In the genomic region with DNA sequence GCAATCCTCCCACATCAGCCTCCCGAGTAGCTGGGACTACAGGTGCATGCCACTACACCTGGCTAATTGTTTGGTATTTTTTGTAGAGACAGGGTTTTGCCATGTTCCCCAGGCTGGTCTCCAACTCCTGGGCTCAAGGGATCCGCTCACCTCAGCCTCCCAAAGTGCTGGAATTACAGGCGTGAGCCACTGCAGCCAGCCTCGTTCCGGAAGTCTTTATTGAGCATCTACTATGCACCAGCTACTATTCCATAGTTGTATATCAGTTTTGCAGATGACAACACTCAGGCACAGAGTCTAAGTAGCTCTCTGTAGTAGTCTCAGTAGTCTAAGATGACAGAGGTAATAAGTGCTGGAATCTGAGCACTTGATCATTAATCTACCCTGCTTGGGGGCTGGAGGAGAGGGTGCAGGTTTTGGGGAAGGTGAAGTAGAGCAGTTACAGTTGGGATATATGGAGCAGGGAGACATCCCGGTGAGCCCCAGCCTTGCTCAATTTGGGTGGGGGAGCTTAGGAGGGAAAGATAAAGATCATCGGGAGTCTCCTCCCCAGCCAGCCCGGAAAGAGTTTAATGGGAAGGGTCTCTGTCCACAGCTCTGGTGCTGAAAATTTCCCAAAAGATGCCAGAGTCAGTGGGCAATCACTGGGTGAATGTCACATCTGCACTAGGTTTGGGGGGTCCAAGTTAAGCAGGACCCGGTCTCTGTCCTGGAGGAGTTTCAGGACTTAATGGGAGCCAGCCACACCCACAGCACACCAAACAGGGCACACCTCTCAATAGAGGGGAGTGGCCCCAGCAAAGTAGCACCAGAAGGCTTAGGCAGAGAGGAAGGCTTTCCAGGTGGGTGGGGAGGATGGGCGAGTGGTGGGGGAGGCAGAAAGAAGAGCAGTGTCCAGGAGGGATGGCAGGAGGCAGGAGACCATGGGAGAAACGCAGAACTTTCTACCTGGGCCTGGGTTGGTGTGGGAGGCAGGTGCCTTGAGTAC, we compare ENCODE assay signal across 21 cellular contexts. TPM values are rescaled to one million over a fixed set of nuclear protein-coding genes. Genes with fewer than 3 reads are reported as not detected.
DNase-seq lines count a peak whose midpoint lies in the region; ATAC-seq, FAIRE-seq and TF ChIP-seq lines count a peak whose summit lies in the region.
"Had no signal": no experiment of that assay in that cellular context is flagged by ENCODE, and none has a peak within 500 bp of the region (broad histone marks: within the 10 kb centered on the region; RNA-seq: fewer than 3 reads in every experiment).

No MANE protein-coding gene starts in this region.

- FAIRE-seq in GM12878 (lab: Jason Lieb, UNC): no peak

- no peaks in the 10 kb centered on the region for H4K20me1 ChIP-seq in GM12878 (ENCODE audit: control insufficient read depth, insufficient read depth)

- H3K27me3 ChIP-seq in GM12878 (replicated peaks in 1 of 2; ENCODE audit: control insufficient read depth in 2 of 2, insufficient read depth in 2 of 2, low read length in 1 of 2): peaks cover 6 to 9% of the 10 kb centered on the region in 2 experiments

- no peak overlapping the region for H3K4me3 Mint-ChIP-seq in nephron progenitor cell
- no peak overlapping the region for H3K4me3 Mint-ChIP-seq in activated naive CD8-positive, alpha-beta T cell treated with anti-CD3 and anti-CD28 coated beads for 36 hours
- H3K4me3 Mint-ChIP-seq: activated CD4-positive, alpha-beta memory T cell treated with anti-CD3 and anti-CD28 coated beads, Interleukin-2, amount 10 ng/mL, durations not matched to agents 7 days and 5 days had no signal

- DNase-seq in GM12878 (ENCODE audit: low read depth, low spot score): no peak
- DNase-seq in nephron progenitor cell: peak; percentile 65
- no peak for DNase-seq in G401 (ENCODE audit: low spot score)
- DNase-seq in ecto neural progenitor cell (ENCODE audit: low spot score): no peak
- no peak for DNase-seq in activated naive CD8-positive, alpha-beta T cell treated with anti-CD3 and anti-CD28 coated beads for 36 hours
- DNase-seq: activated CD4-positive, alpha-beta memory T cell treated with anti-CD3 and anti-CD28 coated beads, Interleukin-2, amount 10 ng/mL, durations not matched to agents 7 days and 5 days; activated naive CD4-positive, alpha-beta T cell; cerebellar nuclear complex; DMS153; glutamatergic neuron; NCI-H526 treated with DMSO at 0.1 percent for 48 hours; right cardiac atrium; SHP77; stimulated activated CD4-positive, alpha-beta T cell treated with anti-CD3 and anti-CD28 coated beads, Interleukin-15, amount 100 ng/mL, for 24 hours had no signal

- H3K36me3 Mint-ChIP-seq in nephron progenitor cell (ENCODE audit: low read depth): no peaks in the 10 kb centered on the region
- no peaks in the 10 kb centered on the region for H3K36me3 Mint-ChIP-seq in activated naive CD8-positive, alpha-beta T cell treated with anti-CD3 and anti-CD28 coated beads for 36 hours

- no TSS peak for BruUV-seq in GM12878 (replicated peaks; lab: Mats Ljungman, UMichigan)

- no peak overlapping the region for H2AFZ ChIP-seq in GM12878 (ENCODE audit: control insufficient read depth, low read depth, low read length)

- H3K4me2 ChIP-seq in GM12878 (ENCODE audit: control insufficient read depth, insufficient read depth): no peak overlapping the region

- no peak overlapping the region for H3K27ac Mint-ChIP-seq in nephron progenitor cell
- no peak overlapping the region for H3K27ac Mint-ChIP-seq in activated naive CD8-positive, alpha-beta T cell treated with anti-CD3 and anti-CD28 coated beads for 36 hours
- H3K27ac Mint-ChIP-seq: activated CD4-positive, alpha-beta memory T cell treated with anti-CD3 and anti-CD28 coated beads, Interleukin-2, amount 10 ng/mL, durations not matched to agents 7 days and 5 days had no signal

- no peaks in the 10 kb centered on the region for H3K9me3 Mint-ChIP-seq in nephron progenitor cell
- no peaks in the 10 kb centered on the region for H3K9me3 Mint-ChIP-seq in activated naive CD8-positive, alpha-beta T cell treated with anti-CD3 and anti-CD28 coated beads for 36 hours
- H3K9me3 Mint-ChIP-seq: activated CD4-positive, alpha-beta memory T cell treated with anti-CD3 and anti-CD28 coated beads, Interleukin-2, amount 10 ng/mL, durations not matched to agents 7 days and 5 days had no signal

- H3K79me2 ChIP-seq in GM12878 (ENCODE audit: control insufficient read depth, insufficient read depth, low read length): no peaks in the 10 kb centered on the region

- CTCF ChIA-PET in HEK293 (lab: Yijun Ruan, JAX): interaction anchor here (0.7 to 1.3 kb wide), 6 partner anchors 13 to 664 kb away, joined by 3 to 5 read pairs (median 3); partner anchors contain the start of gene OTOP2
- CTCF ChIA-PET in GM12878 (lab: Yijun Ruan, JAX): interaction anchor here (0.7 to 1.1 kb wide), 5 partner anchors 12 to 354 kb away, joined by 3 to 5 read pairs (median 3); no protein-coding TSS in a partner anchor

- RAD21 ChIA-PET in GM12878 (lab: Charles Lee; ENCODE audit: unreplicated experiment): no interaction called here

- H3K27ac ChIP-seq in HEK293 (ENCODE audit: extremely low read depth, low read depth, low read length) (no peak overlapping the region), GM12878 (ENCODE audit: control insufficient read depth, insufficient read depth) (no peak overlapping the region)
- H3K27ac ChIP-seq: ascending aorta, suprapubic skin had no signal

- no peaks in the 10 kb centered on the region for H3K4me1 Mint-ChIP-seq in nephron progenitor cell
- H3K4me1 Mint-ChIP-seq in activated naive CD8-positive, alpha-beta T cell treated with anti-CD3 and anti-CD28 coated beads for 36 hours: no peaks in the 10 kb centered on the region
- H3K4me1 Mint-ChIP-seq: activated CD4-positive, alpha-beta memory T cell treated with anti-CD3 and anti-CD28 coated beads, Interleukin-2, amount 10 ng/mL, durations not matched to agents 7 days and 5 days had no signal

- H3K9me3 ChIP-seq in HEK293 (ENCODE audit: control insufficient read depth, insufficient read depth, low read depth, low read length) (no peaks in the 10 kb centered on the region), GM12878 (replicated peaks; ENCODE audit: control insufficient read depth, insufficient read depth, low read length) (no peaks in the 10 kb centered on the region)
- H3K9me3 ChIP-seq: ascending aorta, HAP-1, suprapubic skin had no signal

- H3K27me3 Mint-ChIP-seq in nephron progenitor cell (ENCODE audit: low read depth, poor library complexity): peaks cover 99% of the 10 kb centered on the region
- peaks cover 65% of the 10 kb centered on the region for H3K27me3 Mint-ChIP-seq in activated naive CD8-positive, alpha-beta T cell treated with anti-CD3 and anti-CD28 coated beads for 36 hours

- no peaks in the 10 kb centered on the region for H3K36me3 ChIP-seq in HEK293 (ENCODE audit: control insufficient read depth in 2 of 2, insufficient read depth in 1 of 2, low read length in 2 of 2)
- H3K36me3 ChIP-seq in GM12878 (ENCODE audit: control insufficient read depth in 2 of 2, insufficient read depth in 2 of 2, low read length in 1 of 2): no peaks in the 10 kb centered on the region
- H3K36me3 ChIP-seq: ascending aorta, HAP-1, suprapubic skin had no signal

- no peak overlapping the region for H3K4me3 ChIP-seq in HEK293 (ENCODE audit: low read depth, low read length)
- no peak overlapping the region for H3K4me3 ChIP-seq in GM12878
- H3K4me3 ChIP-seq: ascending aorta, HAP-1, suprapubic skin had no signal

- no peak for ATAC-seq in GM12878

- SMC1A ChIA-PET in GM12878 (lab: Charles Lee; ENCODE audit: uncharacterized antibody, unreplicated experiment): no interaction called here

- in situ Hi-C loops in GM12878 (cut with MboI): no loop called here
- in situ Hi-C loops in G401 (cut with HindIII; ENCODE audit: low sequenced_read_pairs): no loop called here

- no peak for TF ChIP-seq POLR2A in GM12878 (IDR thresholded peaks at IDR 0.05; ENCODE audit: low read depth, low read length)

- TF ChIP-seq EP300 in GM12878 (IDR thresholded peaks at IDR 0.05; ENCODE audit: borderline replicate concordance in 1 of 2, control insufficient read depth in 1 of 2, low read depth in 2 of 2, low read length in 2 of 2): no peak

- intact Hi-C loops in GM12878 (cut with micrococcal nuclease; ENCODE audit: unreplicated experiment): no loop called here

- WGBS in GM12878 (ENCODE audit: insufficient coverage, insufficient replicate concordance, low lambda C conversion rate, missing lambda C conversion rate): 19% methylated on average over 11 of the region's 11 CpGs

- no peak for TF ChIP-seq RAD21 in GM12878 (IDR thresholded peaks at IDR 0.05; ENCODE audit: insufficient read depth, low read depth, low read length)

- POLR2A ChIA-PET in HEK293 (lab: Yijun Ruan, JAX) (no interaction called here), GM12878 (lab: Charles Lee) (interaction anchor here (0.6 kb wide), 1 partner anchor 11 kb away, joined by 5 read pairs; no protein-coding TSS in a partner anchor)

- no peak for TF ChIP-seq CTCF in HEK293 (tag by site-specific recombination; IDR thresholded peaks at IDR 0.05)
- TF ChIP-seq CTCF in GM12878 (IDR thresholded peaks at IDR 0.05 in 2 of 3, conservative IDR thresholded peaks at IDR 0.05 in 1 of 3; ENCODE audit: control insufficient read depth in 2 of 3, extremely low read depth in 1 of 3, insufficient read depth in 1 of 3, low read depth in 3 of 3, low read length in 3 of 3): no peak
- no peak for TF ChIP-seq CTCF in nephron progenitor cell (IDR thresholded peaks at IDR 0.05)

- H3K4me1 ChIP-seq in HEK293 (ENCODE audit: control insufficient read depth, insufficient read depth, low read length) (no peaks in the 10 kb centered on the region), GM12878 (ENCODE audit: control insufficient read depth, insufficient read depth, low read length) (no peaks in the 10 kb centered on the region)
- H3K4me1 ChIP-seq: HAP-1 had no signal

- H3K9ac ChIP-seq in GM12878 (ENCODE audit: control insufficient read depth, insufficient read depth, low read length): no peak overlapping the region

RNA-seq across cellular contexts. Expression of gene OTOP3, which starts 1.7 kb away (rescaled TPM):
- not detected in 2 replicates for total RNA-seq in GM12878 (2013; cell fraction: nucleolus; rRNA removed)
- not detected in 2 replicates for total RNA-seq in GM12878 (2014; rRNA removed)
- not detected in 2 replicates for total RNA-seq in GM12878 (2014; rRNA removed; fragmentation: Illumina TruSeq; extraction: Trizol)
- not detected in 2 replicates for total RNA-seq in GM12878 (2021)
- polyA plus RNA-seq in GM12878 (2011; ENCODE audit: low read depth): not detected
- polyA plus RNA-seq in GM12878 (2011; rRNA removed): 0.03 TPM in 1 of 2 replicates, not detected in the other
- polyA plus RNA-seq in GM12878 (2011; cell fraction: cytosol; rRNA removed): 0.09 and 0.12 TPM in 2 replicates
- 0.04 and 0.10 TPM in 2 replicates for polyA plus RNA-seq in GM12878 (2011; cell fraction: nucleus; rRNA removed)
- 0.04 TPM in 1 of 2 replicates, not detected in the other for polyA plus RNA-seq in GM12878 (2012)
- polyA plus RNA-seq in GM12878 (2014; fragmentation: Illumina TruSeq; extraction: Trizol): not detected in 2 replicates
- polyA plus RNA-seq in GM12878 (2014; fragmentation: Nextera tagmentation; extraction: Ambion mirVana): not detected
- 0.06 TPM in 1 of 2 replicates, not detected in the other for polyA plus RNA-seq in GM12878 (2014; rRNA removed)
- not detected for polyA plus RNA-seq in GM12878 (2016; fragmentation: Nextera tagmentation; extraction: Ambion mirVana)
- polyA minus RNA-seq in GM12878 (2011; rRNA and poly(A)+ RNA removed): 0.21 TPM in 1 of 2 replicates, not detected in the other
- not detected in 2 replicates for polyA minus RNA-seq in GM12878 (2011; cell fraction: cytosol; rRNA and poly(A)+ RNA removed)
- polyA minus RNA-seq in GM12878 (2011; cell fraction: nucleus; rRNA and poly(A)+ RNA removed): not detected in 2 replicates
- total RNA-seq in G401 (2014; rRNA removed; shearing (Covaris generic)): not detected in 2 replicates
- total RNA-seq in activated naive CD8-positive, alpha-beta T cell treated with anti-CD3 and anti-CD28 coated beads for 36 hours: not detected
- total RNA-seq: activated CD4-positive, alpha-beta memory T cell treated with anti-CD3 and anti-CD28 coated beads, Interleukin-2, amount 10 ng/mL, durations not matched to agents 7 days and 5 days; ascending aorta; omental fat pad; right cardiac atrium; T-helper 1 cell treated with Interleukin-12 subunit alpha and Interleukin-12 subunit beta and Interleukin-4 antibody, amounts not matched to agents 30 ng/mL and 1 ng/mL, for 36 hours had no signal
- polyA plus RNA-seq: right cardiac atrium had no signal

RNA-seq across cellular contexts. Expression of gene OTOP2, which starts 13.3 kb away (rescaled TPM):
- total RNA-seq in GM12878 (2013; cell fraction: nucleolus; rRNA removed): not detected in 2 replicates
- not detected in 2 replicates for total RNA-seq in GM12878 (2014; rRNA removed)
- total RNA-seq in GM12878 (2014; rRNA removed; fragmentation: Illumina TruSeq; extraction: Trizol): not detected in 2 replicates
- total RNA-seq in GM12878 (2021): not detected in 2 replicates
- not detected for polyA plus RNA-seq in GM12878 (2011; ENCODE audit: low read depth)
- polyA plus RNA-seq in GM12878 (2011; rRNA removed): not detected in 2 replicates
- not detected in 2 replicates for polyA plus RNA-seq in GM12878 (2011; cell fraction: cytosol; rRNA removed)
- polyA plus RNA-seq in GM12878 (2011; cell fraction: nucleus; rRNA removed): not detected in 2 replicates
- polyA plus RNA-seq in GM12878 (2012): 0.04 TPM in 1 of 2 replicates, not detected in the other
- not detected in 2 replicates for polyA plus RNA-seq in GM12878 (2014; fragmentation: Illumina TruSeq; extraction: Trizol)
- polyA plus RNA-seq in GM12878 (2014; fragmentation: Nextera tagmentation; extraction: Ambion mirVana): not detected
- not detected in 2 replicates for polyA plus RNA-seq in GM12878 (2014; rRNA removed)
- not detected for polyA plus RNA-seq in GM12878 (2016; fragmentation: Nextera tagmentation; extraction: Ambion mirVana)
- not detected in 2 replicates for polyA minus RNA-seq in GM12878 (2011; rRNA and poly(A)+ RNA removed)
- not detected in 2 replicates for polyA minus RNA-seq in GM12878 (2011; cell fraction: cytosol; rRNA and poly(A)+ RNA removed)
- not detected in 2 replicates for polyA minus RNA-seq in GM12878 (2011; cell fraction: nucleus; rRNA and poly(A)+ RNA removed)
- not detected in 2 replicates for total RNA-seq in G401 (2014; rRNA removed; shearing (Covaris generic))
- not detected for total RNA-seq in activated naive CD8-positive, alpha-beta T cell treated with anti-CD3 and anti-CD28 coated beads for 36 hours
- total RNA-seq: activated CD4-positive, alpha-beta memory T cell treated with anti-CD3 and anti-CD28 coated beads, Interleukin-2, amount 10 ng/mL, durations not matched to agents 7 days and 5 days; ascending aorta; lower leg skin; omental fat pad; right cardiac atrium; T-helper 1 cell treated with Interleukin-12 subunit alpha and Interleukin-12 subunit beta and Interleukin-4 antibody, amounts not matched to agents 30 ng/mL and 1 ng/mL, for 36 hours had no signal
- polyA plus RNA-seq: right cardiac atrium had no signal

RNA-seq across cellular contexts. Expression of gene USH1G, which starts 14.3 kb away (rescaled TPM):
- 0.29 and 0.48 TPM in 2 replicates for total RNA-seq in GM12878 (2013; cell fraction: nucleolus; rRNA removed)
- total RNA-seq in GM12878 (2014; rRNA removed): 0.11 TPM in 1 of 2 replicates, not detected in the other
- total RNA-seq in GM12878 (2014; rRNA removed; fragmentation: Illumina TruSeq; extraction: Trizol): not detected in 2 replicates
- 0.05 TPM in 1 of 2 replicates, not detected in the other for total RNA-seq in GM12878 (2021)
- polyA plus RNA-seq in GM12878 (2011; ENCODE audit: low read depth): not detected
- polyA plus RNA-seq in GM12878 (2011; rRNA removed): 0.22 and 0.62 TPM in 2 replicates
- polyA plus RNA-seq in GM12878 (2011; cell fraction: cytosol; rRNA removed): 0.88 and 1.0 TPM in 2 replicates
- 1.5 and 2.1 TPM in 2 replicates for polyA plus RNA-seq in GM12878 (2011; cell fraction: nucleus; rRNA removed)
- 0.06 and 0.08 TPM in 2 replicates for polyA plus RNA-seq in GM12878 (2012)
- not detected in 2 replicates for polyA plus RNA-seq in GM12878 (2014; fragmentation: Illumina TruSeq; extraction: Trizol)
- polyA plus RNA-seq in GM12878 (2014; fragmentation: Nextera tagmentation; extraction: Ambion mirVana): not detected
- polyA plus RNA-seq in GM12878 (2014; rRNA removed): not detected in 2 replicates
- under 1 TPM in 1 of 2 experiments, not detected in 1; 0.09 TPM for polyA plus RNA-seq in GM12878 (2016; fragmentation: Nextera tagmentation; extraction: Ambion mirVana)
- 6.6 and 11.9 TPM in 2 replicates for polyA minus RNA-seq in GM12878 (2011; rRNA and poly(A)+ RNA removed)
- 0.52 and 0.67 TPM in 2 replicates for polyA minus RNA-seq in GM12878 (2011; cell fraction: cytosol; rRNA and poly(A)+ RNA removed)
- 2.7 and 6.5 TPM in 2 replicates for polyA minus RNA-seq in GM12878 (2011; cell fraction: nucleus; rRNA and poly(A)+ RNA removed)
- 1.4 and 1.9 TPM in 2 replicates for total RNA-seq in G401 (2014; rRNA removed; shearing (Covaris generic))
- total RNA-seq in activated naive CD8-positive, alpha-beta T cell treated with anti-CD3 and anti-CD28 coated beads for 36 hours: not detected
- total RNA-seq: activated CD4-positive, alpha-beta memory T cell treated with anti-CD3 and anti-CD28 coated beads, Interleukin-2, amount 10 ng/mL, durations not matched to agents 7 days and 5 days; ascending aorta; omental fat pad; T-helper 1 cell treated with Interleukin-12 subunit alpha and Interleukin-12 subunit beta and Interleukin-4 antibody, amounts not matched to agents 30 ng/mL and 1 ng/mL, for 36 hours had no signal

RNA-seq across cellular contexts. Expression of gene HID1, which starts 35.2 kb away (rescaled TPM):
- 0.21 TPM in 1 of 2 replicates, not detected in the other for total RNA-seq in GM12878 (2013; cell fraction: nucleolus; rRNA removed)
- 0.40 and 0.54 TPM in 2 replicates for total RNA-seq in GM12878 (2014; rRNA removed)
- 0.04 TPM in 1 of 2 replicates, not detected in the other for total RNA-seq in GM12878 (2014; rRNA removed; fragmentation: Illumina TruSeq; extraction: Trizol)
- 0.37 and 0.77 TPM in 2 replicates for total RNA-seq in GM12878 (2021)
- polyA plus RNA-seq in GM12878 (2011; ENCODE audit: low read depth): 0.41 TPM
- polyA plus RNA-seq in GM12878 (2011; rRNA removed): 0.14 and 0.69 TPM in 2 replicates
- 0.10 and 0.13 TPM in 2 replicates for polyA plus RNA-seq in GM12878 (2011; cell fraction: cytosol; rRNA removed)
- 1.5 and 2.0 TPM in 2 replicates for polyA plus RNA-seq in GM12878 (2011; cell fraction: nucleus; rRNA removed)
- 0.87 and 1.8 TPM in 2 replicates for polyA plus RNA-seq in GM12878 (2012)
- 0.09 and 0.30 TPM in 2 replicates for polyA plus RNA-seq in GM12878 (2014; fragmentation: Illumina TruSeq; extraction: Trizol)
- not detected for polyA plus RNA-seq in GM12878 (2014; fragmentation: Nextera tagmentation; extraction: Ambion mirVana)
- 0.12 and 0.51 TPM in 2 replicates for polyA plus RNA-seq in GM12878 (2014; rRNA removed)
- under 1 TPM; 0.24 to 0.63 TPM for polyA plus RNA-seq in GM12878 (2016; fragmentation: Nextera tagmentation; extraction: Ambion mirVana)
- polyA minus RNA-seq in GM12878 (2011; rRNA and poly(A)+ RNA removed): 0.37 and 0.62 TPM in 2 replicates
- not detected in 2 replicates for polyA minus RNA-seq in GM12878 (2011; cell fraction: cytosol; rRNA and poly(A)+ RNA removed)
- polyA minus RNA-seq in GM12878 (2011; cell fraction: nucleus; rRNA and poly(A)+ RNA removed): 0.12 and 0.57 TPM in 2 replicates
- 2.1 and 4.7 TPM in 2 replicates for total RNA-seq in G401 (2014; rRNA removed; shearing (Covaris generic))
- total RNA-seq in activated naive CD8-positive, alpha-beta T cell treated with anti-CD3 and anti-CD28 coated beads for 36 hours: 1 to 10 TPM; 1.6 to 1.9 TPM

RNA-seq across cellular contexts. Expression of gene FADS6, which starts 43.9 kb away (rescaled TPM):
- not detected in 2 replicates for total RNA-seq in GM12878 (2013; cell fraction: nucleolus; rRNA removed)
- total RNA-seq in GM12878 (2014; rRNA removed): not detected in 2 replicates
- total RNA-seq in GM12878 (2014; rRNA removed; fragmentation: Illumina TruSeq; extraction: Trizol): not detected in 2 replicates
- total RNA-seq in GM12878 (2021): not detected in 2 replicates
- polyA plus RNA-seq in GM12878 (2011; ENCODE audit: low read depth): not detected
- polyA plus RNA-seq in GM12878 (2011; rRNA removed): not detected in 2 replicates
- polyA plus RNA-seq in GM12878 (2011; cell fraction: cytosol; rRNA removed): not detected in 2 replicates
- not detected in 2 replicates for polyA plus RNA-seq in GM12878 (2011; cell fraction: nucleus; rRNA removed)
- polyA plus RNA-seq in GM12878 (2012): not detected in 2 replicates
- polyA plus RNA-seq in GM12878 (2014; fragmentation: Illumina TruSeq; extraction: Trizol): not detected in 2 replicates
- not detected for polyA plus RNA-seq in GM12878 (2014; fragmentation: Nextera tagmentation; extraction: Ambion mirVana)
- not detected in 2 replicates for polyA plus RNA-seq in GM12878 (2014; rRNA removed)
- not detected for polyA plus RNA-seq in GM12878 (2016; fragmentation: Nextera tagmentation; extraction: Ambion mirVana)
- polyA minus RNA-seq in GM12878 (2011; rRNA and poly(A)+ RNA removed): not detected in 2 replicates
- not detected in 2 replicates for polyA minus RNA-seq in GM12878 (2011; cell fraction: cytosol; rRNA and poly(A)+ RNA removed)
- not detected in 2 replicates for polyA minus RNA-seq in GM12878 (2011; cell fraction: nucleus; rRNA and poly(A)+ RNA removed)
- total RNA-seq in G401 (2014; rRNA removed; shearing (Covaris generic)): not detected in 2 replicates
- not detected for total RNA-seq in activated naive CD8-positive, alpha-beta T cell treated with anti-CD3 and anti-CD28 coated beads for 36 hours
- total RNA-seq: activated CD4-positive, alpha-beta memory T cell treated with anti-CD3 and anti-CD28 coated beads, Interleukin-2, amount 10 ng/mL, durations not matched to agents 7 days and 5 days; ascending aorta; omental fat pad; right cardiac atrium; T-helper 1 cell treated with Interleukin-12 subunit alpha and Interleukin-12 subunit beta and Interleukin-4 antibody, amounts not matched to agents 30 ng/mL and 1 ng/mL, for 36 hours had no signal

Comparison
In these comparisons a context has a peak if more than half of its experiments do, and no peak if none do; other contexts are left out.
1. Of the 9 proteins assayed by ChIP-seq in both HEK293 and GM12878: peak only in HEK293: none; only in GM12878: none; in both: REST; in neither: 8.